In genomic region chr2:127193948-127194267, GRCh38 we compare ENCODE assay signal across 1 cellular context.
TF ChIP-seq lines count a peak whose summit lies in the region.

No MANE protein-coding gene starts in this region.

TF ChIP-seq in GM23338, 12 proteins besides CTCF, POLR2A, EP300 and RAD21 (continued from another document):
- TF ChIP-seq ZNF462 (CRISPR knock-in tag; IDR thresholded peaks at IDR 0.05), result no peak
- TF ChIP-seq CREB1 (CRISPR knock-in tag; IDR thresholded peaks at IDR 0.05; ENCODE audit: low read depth), result no peak
- no peak for TF ChIP-seq POLR2AphosphoS5 (IDR thresholded peaks at IDR 0.05; ENCODE audit: low read depth)
- no peak for TF ChIP-seq ETS1 (IDR thresholded peaks at IDR 0.05)
- TF ChIP-seq STAT1 (IDR thresholded peaks at IDR 0.05; ENCODE audit: unreplicated experiment), result no peak
TF ChIP-seq in GM23338: peak in this region for 0.
